Comparison of ENCODE assay signal across 32 cellular contexts in genomic region chr1:199085903-199086302, GRCh38.
"Had no signal": no experiment of that assay in that cellular context is flagged by ENCODE, and none has a peak within 500 bp of the region (broad histone marks: within the 10 kb centered on the region; RNA-seq: fewer than 3 reads in every experiment).

No MANE protein-coding gene starts in this region.

- H3K36me3 Mint-ChIP-seq: activated CD4-positive, alpha-beta memory T cell treated with anti-CD3 and anti-CD28 coated beads for 36 hours; activated naive CD4-positive, alpha-beta T cell treated with anti-CD3 and anti-CD28 coated beads, Interleukin-2, amount 50 U/mL, for 72 hours had no signal

- H3K27me3 Mint-ChIP-seq: activated CD4-positive, alpha-beta memory T cell treated with anti-CD3 and anti-CD28 coated beads for 36 hours; activated CD4-positive, alpha-beta T cell treated with anti-CD3 and anti-CD28 coated beads, Interleukin-2, amount 10 ng/mL, durations not matched to agents 24 days and 14 days; stimulated activated naive B cell treated with anti-CD40 and anti-IgM and Interleukin-4, amounts not matched to agents 10 μg/mL and 1 μg/mL and 100 μg/mL, for 72 hours had no signal

- FAIRE-seq: astrocyte, colon, endometrium, pancreas, small intestine, urothelium cell line had no signal

- H3K9me3 ChIP-seq: adrenal gland, esophagus squamous epithelium, mucosa of descending colon, pancreas, psoas muscle, sigmoid colon, stomach, testis had no signal

- H3K4me1 ChIP-seq: esophagus squamous epithelium, pancreas, psoas muscle, sigmoid colon, stomach, testis had no signal

- H3K9me3 Mint-ChIP-seq: activated CD4-positive, alpha-beta memory T cell treated with anti-CD3 and anti-CD28 coated beads for 36 hours; activated T-cell treated with anti-CD3 and anti-CD28 coated beads, Interleukin-2, amount 50 U/mL, for 4 hours; neural crest cell had no signal

- H3K27ac ChIP-seq: adrenal gland, brain microvascular endothelial cell, epithelial cell of prostate, esophagus squamous epithelium, pancreas, psoas muscle, sigmoid colon, stomach, testis had no signal

- H3K27ac Mint-ChIP-seq: activated CD4-positive, alpha-beta memory T cell treated with anti-CD3 and anti-CD28 coated beads for 36 hours; activated CD4-positive, alpha-beta T cell treated with anti-CD3 and anti-CD28 coated beads, Interleukin-2, amount 10 ng/mL, durations not matched to agents 24 days and 14 days; activated naive CD4-positive, alpha-beta T cell treated with anti-CD3 and anti-CD28 coated beads, Interleukin-2, amount 50 U/mL, for 72 hours; stimulated activated naive B cell treated with anti-CD40 and anti-IgM and Interleukin-4, amounts not matched to agents 10 μg/mL and 1 μg/mL and 100 μg/mL, for 72 hours had no signal

- DNase-seq: activated CD4-positive, alpha-beta memory T cell treated with anti-CD3 and anti-CD28 coated beads for 36 hours; activated CD4-positive, alpha-beta T cell treated with anti-CD3 and anti-CD28 coated beads, Interleukin-2, amount 10 ng/mL, durations not matched to agents 24 days and 14 days; activated CD4-positive, CD25-positive, alpha-beta regulatory T cell treated with anti-CD3 and anti-CD28 coated beads, Interleukin-2, amount 50 U/mL, for 72 hours; activated naive CD4-positive, alpha-beta T cell; activated T-cell treated with anti-CD3 and anti-CD28 coated beads, Interleukin-2, amount 50 U/mL, for 4 hours; adrenal gland; brain microvascular endothelial cell; dermis blood vessel endothelial cell; effector CD8-positive, alpha-beta T cell; esophagus squamous epithelium; foreskin melanocyte; left ventricle myocardium superior; mucosa of descending colon; nucleus accumbens; pancreas; psoas muscle; sigmoid colon; small intestine; stimulated activated CD4-positive, alpha-beta T cell treated with anti-CD3 and anti-CD28 coated beads, Interleukin-1b, Interleukin-23, amount 100 ng/mL, for 48 hours; stimulated activated naive B cell treated with anti-CD40 and anti-IgM and Interleukin-4, amounts not matched to agents 10 μg/mL and 1 μg/mL and 100 μg/mL, for 72 hours; stomach; SW 1271; T-helper 2 cell; testis; trophoblast cell had no signal

- H3K4me3 Mint-ChIP-seq: activated CD4-positive, alpha-beta memory T cell treated with anti-CD3 and anti-CD28 coated beads for 36 hours; activated CD4-positive, alpha-beta T cell treated with anti-CD3 and anti-CD28 coated beads, Interleukin-2, amount 10 ng/mL, durations not matched to agents 24 days and 14 days; activated T-cell treated with anti-CD3 and anti-CD28 coated beads, Interleukin-2, amount 50 U/mL, for 4 hours; neural crest cell; stimulated activated naive B cell treated with anti-CD40 and anti-IgM and Interleukin-4, amounts not matched to agents 10 μg/mL and 1 μg/mL and 100 μg/mL, for 72 hours had no signal

- H3K4me3 ChIP-seq: adrenal gland, esophagus squamous epithelium, mucosa of descending colon, pancreas, psoas muscle, sigmoid colon, stomach, testis had no signal

- H3K36me3 ChIP-seq: adrenal gland, brain microvascular endothelial cell, esophagus squamous epithelium, pancreas, sigmoid colon, stomach had no signal

- ATAC-seq: activated naive CD4-positive, alpha-beta T cell treated with anti-CD3 and anti-CD28 coated beads, Interleukin-2, amount 50 U/mL, for 72 hours; activated T-cell treated with anti-CD3 and anti-CD28 coated beads, Interleukin-2, amount 50 U/mL, for 4 hours; left ventricle myocardium superior; mucosa of descending colon; pancreas; psoas muscle; stimulated activated naive B cell treated with anti-CD40 and anti-IgM and Interleukin-4, amounts not matched to agents 10 μg/mL and 1 μg/mL and 100 μg/mL, for 72 hours had no signal

- H3K27me3 ChIP-seq: adrenal gland, brain microvascular endothelial cell, esophagus squamous epithelium, pancreas, sigmoid colon, stomach, testis had no signal
